In the genomic region with DNA sequence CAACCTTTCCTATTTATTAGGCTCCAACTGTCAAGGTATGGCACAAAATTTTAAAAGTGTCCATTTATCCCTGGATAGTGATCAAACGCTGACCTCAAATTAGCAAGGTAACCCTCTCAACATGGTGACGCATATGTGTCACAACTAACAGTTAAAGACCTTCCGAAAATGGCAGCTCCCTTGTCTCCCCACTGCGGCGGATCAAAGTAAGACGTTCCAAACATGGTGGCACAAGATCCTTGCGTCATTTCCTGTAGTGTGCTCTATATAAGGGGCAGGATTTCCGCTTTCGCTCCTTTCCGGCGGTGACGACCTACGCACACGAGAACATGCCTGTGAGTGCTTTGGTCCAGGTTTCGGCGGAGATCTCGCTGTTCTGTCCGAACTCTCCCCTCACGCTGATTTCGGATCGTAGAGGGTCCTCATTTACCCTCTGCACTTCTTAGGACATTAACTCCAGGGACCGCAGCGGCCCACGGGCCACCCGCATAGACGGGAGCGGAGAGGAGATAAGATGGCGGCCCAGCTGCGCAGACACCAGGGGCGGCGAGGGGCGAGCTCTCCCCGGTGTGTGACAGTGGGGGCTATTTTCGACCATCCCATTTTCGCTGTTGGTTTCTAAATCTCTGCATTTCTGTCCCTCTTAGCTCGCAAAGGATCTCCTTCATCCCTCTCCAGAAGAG, we compare ENCODE assay signal across 1 cellular context.
TF ChIP-seq lines count a peak whose summit lies in the region.

A gene (plus strand): TSS at position 295 of the 683 bp plus-strand sequence. CDS start 35 bp downstream, at position 330.

TF ChIP-seq in HepG2, 621 proteins besides CTCF, POLR2A, EP300 and RAD21 (continued from another document and continues in another):
- TF ChIP-seq, protein P1, sequence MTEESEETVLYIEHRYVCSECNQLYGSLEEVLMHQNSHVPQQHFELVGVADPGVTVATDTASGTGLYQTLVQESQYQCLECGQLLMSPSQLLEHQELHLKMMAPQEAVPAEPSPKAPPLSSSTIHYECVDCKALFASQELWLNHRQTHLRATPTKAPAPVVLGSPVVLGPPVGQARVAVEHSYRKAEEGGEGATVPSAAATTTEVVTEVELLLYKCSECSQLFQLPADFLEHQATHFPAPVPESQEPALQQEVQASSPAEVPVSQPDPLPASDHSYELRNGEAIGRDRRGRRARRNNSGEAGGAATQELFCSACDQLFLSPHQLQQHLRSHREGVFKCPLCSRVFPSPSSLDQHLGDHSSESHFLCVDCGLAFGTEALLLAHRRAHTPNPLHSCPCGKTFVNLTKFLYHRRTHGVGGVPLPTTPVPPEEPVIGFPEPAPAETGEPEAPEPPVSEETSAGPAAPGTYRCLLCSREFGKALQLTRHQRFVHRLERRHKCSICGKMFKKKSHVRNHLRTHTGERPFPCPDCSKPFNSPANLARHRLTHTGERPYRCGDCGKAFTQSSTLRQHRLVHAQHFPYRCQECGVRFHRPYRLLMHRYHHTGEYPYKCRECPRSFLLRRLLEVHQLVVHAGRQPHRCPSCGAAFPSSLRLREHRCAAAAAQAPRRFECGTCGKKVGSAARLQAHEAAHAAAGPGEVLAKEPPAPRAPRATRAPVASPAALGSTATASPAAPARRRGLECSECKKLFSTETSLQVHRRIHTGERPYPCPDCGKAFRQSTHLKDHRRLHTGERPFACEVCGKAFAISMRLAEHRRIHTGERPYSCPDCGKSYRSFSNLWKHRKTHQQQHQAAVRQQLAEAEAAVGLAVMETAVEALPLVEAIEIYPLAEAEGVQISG (CRISPR knock-in tag; IDR thresholded peaks at IDR 0.05) = peak; percentile 95
- TF ChIP-seq ZNF530 (CRISPR knock-in tag; IDR thresholded peaks at IDR 0.05; ENCODE audit: low read depth) = peak; percentile 45; the same call in 1 of the 2 replicates
- no peak for TF ChIP-seq EHMT2 (IDR thresholded peaks at IDR 0.05; ENCODE audit: borderline replicate concordance, low read depth, low read length)
- no peak for TF ChIP-seq ZNF550 (CRISPR knock-in tag; IDR thresholded peaks at IDR 0.05; ENCODE audit: borderline replicate concordance)
- peak; percentile 74; the same call in 1 of the 2 replicates for TF ChIP-seq RFXAP (CRISPR knock-in tag; IDR thresholded peaks at IDR 0.05; ENCODE audit: borderline replicate concordance)
- TF ChIP-seq ATF1 (CRISPR knock-in tag; IDR thresholded peaks at IDR 0.05) = peak; percentile 96
- no peak for TF ChIP-seq NR1H2 (CRISPR knock-in tag; IDR thresholded peaks at IDR 0.05; ENCODE audit: borderline replicate concordance, low read depth)
- peak; percentile 82; the same call in 1 of the 2 replicates for TF ChIP-seq ZNF510 (CRISPR knock-in tag; IDR thresholded peaks at IDR 0.05; ENCODE audit: low read depth)
- TF ChIP-seq, protein P2, sequence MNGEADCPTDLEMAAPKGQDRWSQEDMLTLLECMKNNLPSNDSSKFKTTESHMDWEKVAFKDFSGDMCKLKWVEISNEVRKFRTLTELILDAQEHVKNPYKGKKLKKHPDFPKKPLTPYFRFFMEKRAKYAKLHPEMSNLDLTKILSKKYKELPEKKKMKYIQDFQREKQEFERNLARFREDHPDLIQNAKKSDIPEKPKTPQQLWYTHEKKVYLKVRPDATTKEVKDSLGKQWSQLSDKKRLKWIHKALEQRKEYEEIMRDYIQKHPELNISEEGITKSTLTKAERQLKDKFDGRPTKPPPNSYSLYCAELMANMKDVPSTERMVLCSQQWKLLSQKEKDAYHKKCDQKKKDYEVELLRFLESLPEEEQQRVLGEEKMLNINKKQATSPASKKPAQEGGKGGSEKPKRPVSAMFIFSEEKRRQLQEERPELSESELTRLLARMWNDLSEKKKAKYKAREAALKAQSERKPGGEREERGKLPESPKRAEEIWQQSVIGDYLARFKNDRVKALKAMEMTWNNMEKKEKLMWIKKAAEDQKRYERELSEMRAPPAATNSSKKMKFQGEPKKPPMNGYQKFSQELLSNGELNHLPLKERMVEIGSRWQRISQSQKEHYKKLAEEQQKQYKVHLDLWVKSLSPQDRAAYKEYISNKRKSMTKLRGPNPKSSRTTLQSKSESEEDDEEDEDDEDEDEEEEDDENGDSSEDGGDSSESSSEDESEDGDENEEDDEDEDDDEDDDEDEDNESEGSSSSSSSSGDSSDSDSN (CRISPR knock-in tag; IDR thresholded peaks at IDR 0.05) = peak; percentile 58
- TF ChIP-seq SMAD3 (CRISPR knock-in tag; IDR thresholded peaks at IDR 0.05) = peak; percentile 94
- TF ChIP-seq ZNF558 (CRISPR knock-in tag; IDR thresholded peaks at IDR 0.05; ENCODE audit: borderline replicate concordance) = 0 out of 2 replicates have a peak, but pooled peaks have one; percentile 28
- TF ChIP-seq POGZ (CRISPR knock-in tag; IDR thresholded peaks at IDR 0.05) = peak; percentile 78; the same call in 1 of the 2 replicates
- TF ChIP-seq MLLT10 (CRISPR knock-in tag; IDR thresholded peaks at IDR 0.05) = no peak
- no peak for TF ChIP-seq FOSL1 (CRISPR knock-in tag; IDR thresholded peaks at IDR 0.05; ENCODE audit: borderline replicate concordance)
- TF ChIP-seq TOPORS (CRISPR knock-in tag; IDR thresholded peaks at IDR 0.05) = no peak
- TF ChIP-seq, protein P3, sequence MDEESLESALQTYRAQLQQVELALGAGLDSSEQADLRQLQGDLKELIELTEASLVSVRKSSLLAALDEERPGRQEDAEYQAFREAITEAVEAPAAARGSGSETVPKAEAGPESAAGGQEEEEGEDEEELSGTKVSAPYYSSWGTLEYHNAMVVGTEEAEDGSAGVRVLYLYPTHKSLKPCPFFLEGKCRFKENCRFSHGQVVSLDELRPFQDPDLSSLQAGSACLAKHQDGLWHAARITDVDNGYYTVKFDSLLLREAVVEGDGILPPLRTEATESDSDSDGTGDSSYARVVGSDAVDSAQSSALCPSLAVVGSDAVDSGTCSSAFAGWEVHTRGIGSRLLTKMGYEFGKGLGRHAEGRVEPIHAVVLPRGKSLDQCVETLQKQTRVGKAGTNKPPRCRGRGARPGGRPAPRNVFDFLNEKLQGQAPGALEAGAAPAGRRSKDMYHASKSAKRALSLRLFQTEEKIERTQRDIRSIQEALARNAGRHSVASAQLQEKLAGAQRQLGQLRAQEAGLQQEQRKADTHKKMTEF (CRISPR knock-in tag; IDR thresholded peaks at IDR 0.05) = peak; percentile 78
- TF ChIP-seq SYNCRIP (IDR thresholded peaks at IDR 0.05; ENCODE audit: insufficient read depth, low read depth, low read length) = no peak
- TF ChIP-seq, protein P4, sequence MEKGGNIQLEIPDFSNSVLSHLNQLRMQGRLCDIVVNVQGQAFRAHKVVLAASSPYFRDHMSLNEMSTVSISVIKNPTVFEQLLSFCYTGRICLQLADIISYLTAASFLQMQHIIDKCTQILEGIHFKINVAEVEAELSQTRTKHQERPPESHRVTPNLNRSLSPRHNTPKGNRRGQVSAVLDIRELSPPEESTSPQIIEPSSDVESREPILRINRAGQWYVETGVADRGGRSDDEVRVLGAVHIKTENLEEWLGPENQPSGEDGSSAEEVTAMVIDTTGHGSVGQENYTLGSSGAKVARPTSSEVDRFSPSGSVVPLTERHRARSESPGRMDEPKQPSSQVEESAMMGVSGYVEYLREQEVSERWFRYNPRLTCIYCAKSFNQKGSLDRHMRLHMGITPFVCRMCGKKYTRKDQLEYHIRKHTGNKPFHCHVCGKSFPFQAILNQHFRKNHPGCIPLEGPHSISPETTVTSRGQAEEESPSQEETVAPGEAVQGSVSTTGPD (CRISPR knock-in tag; IDR thresholded peaks at IDR 0.05) = no peak
- peak; percentile 7; the same call in 1 of the 2 replicates for TF ChIP-seq FOXK2 (IDR thresholded peaks at IDR 0.05)
- peak; percentile 75 for TF ChIP-seq ZNF878 (CRISPR knock-in tag; IDR thresholded peaks at IDR 0.05)
- no peak for TF ChIP-seq ZNF569 (CRISPR knock-in tag; IDR thresholded peaks at IDR 0.05; ENCODE audit: borderline replicate concordance)
- TF ChIP-seq TSC22D2 (CRISPR knock-in tag; IDR thresholded peaks at IDR 0.05; ENCODE audit: borderline replicate concordance) = peak; percentile 98
- no peak for TF ChIP-seq ZNF552 (CRISPR knock-in tag; IDR thresholded peaks at IDR 0.05; ENCODE audit: borderline replicate concordance)
- TF ChIP-seq, protein P5, sequence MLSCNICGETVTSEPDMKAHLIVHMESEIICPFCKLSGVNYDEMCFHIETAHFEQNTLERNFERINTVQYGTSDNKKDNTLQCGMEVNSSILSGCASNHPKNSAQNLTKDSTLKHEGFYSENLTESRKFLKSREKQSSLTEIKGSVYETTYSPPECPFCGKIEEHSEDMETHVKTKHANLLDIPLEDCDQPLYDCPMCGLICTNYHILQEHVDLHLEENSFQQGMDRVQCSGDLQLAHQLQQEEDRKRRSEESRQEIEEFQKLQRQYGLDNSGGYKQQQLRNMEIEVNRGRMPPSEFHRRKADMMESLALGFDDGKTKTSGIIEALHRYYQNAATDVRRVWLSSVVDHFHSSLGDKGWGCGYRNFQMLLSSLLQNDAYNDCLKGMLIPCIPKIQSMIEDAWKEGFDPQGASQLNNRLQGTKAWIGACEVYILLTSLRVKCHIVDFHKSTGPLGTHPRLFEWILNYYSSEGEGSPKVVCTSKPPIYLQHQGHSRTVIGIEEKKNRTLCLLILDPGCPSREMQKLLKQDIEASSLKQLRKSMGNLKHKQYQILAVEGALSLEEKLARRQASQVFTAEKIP (CRISPR knock-in tag; IDR thresholded peaks at IDR 0.05; ENCODE audit: borderline replicate concordance) = no peak
- TF ChIP-seq, protein P6, sequence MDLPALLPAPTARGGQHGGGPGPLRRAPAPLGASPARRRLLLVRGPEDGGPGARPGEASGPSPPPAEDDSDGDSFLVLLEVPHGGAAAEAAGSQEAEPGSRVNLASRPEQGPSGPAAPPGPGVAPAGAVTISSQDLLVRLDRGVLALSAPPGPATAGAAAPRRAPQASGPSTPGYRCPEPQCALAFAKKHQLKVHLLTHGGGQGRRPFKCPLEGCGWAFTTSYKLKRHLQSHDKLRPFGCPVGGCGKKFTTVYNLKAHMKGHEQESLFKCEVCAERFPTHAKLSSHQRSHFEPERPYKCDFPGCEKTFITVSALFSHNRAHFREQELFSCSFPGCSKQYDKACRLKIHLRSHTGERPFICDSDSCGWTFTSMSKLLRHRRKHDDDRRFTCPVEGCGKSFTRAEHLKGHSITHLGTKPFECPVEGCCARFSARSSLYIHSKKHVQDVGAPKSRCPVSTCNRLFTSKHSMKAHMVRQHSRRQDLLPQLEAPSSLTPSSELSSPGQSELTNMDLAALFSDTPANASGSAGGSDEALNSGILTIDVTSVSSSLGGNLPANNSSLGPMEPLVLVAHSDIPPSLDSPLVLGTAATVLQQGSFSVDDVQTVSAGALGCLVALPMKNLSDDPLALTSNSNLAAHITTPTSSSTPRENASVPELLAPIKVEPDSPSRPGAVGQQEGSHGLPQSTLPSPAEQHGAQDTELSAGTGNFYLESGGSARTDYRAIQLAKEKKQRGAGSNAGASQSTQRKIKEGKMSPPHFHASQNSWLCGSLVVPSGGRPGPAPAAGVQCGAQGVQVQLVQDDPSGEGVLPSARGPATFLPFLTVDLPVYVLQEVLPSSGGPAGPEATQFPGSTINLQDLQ (CRISPR knock-in tag; IDR thresholded peaks at IDR 0.05) = 0 out of 2 replicates have a peak, but pooled peaks have one; percentile 31
- 0 out of 2 replicates have a peak, but pooled peaks have one; percentile 5 for TF ChIP-seq SSRP1 (CRISPR knock-in tag; IDR thresholded peaks at IDR 0.05)
- TF ChIP-seq ELF1 (CRISPR knock-in tag; IDR thresholded peaks at IDR 0.05) = peak; percentile 97
- TF ChIP-seq HNRNPLL (IDR thresholded peaks at IDR 0.05; ENCODE audit: low read depth, low read length, poor library complexity, severe bottlenecking) = peak; percentile 41
- 0 out of 2 replicates have a peak, but pooled peaks have one; percentile 72 for TF ChIP-seq CHCHD3 (CRISPR knock-in tag; IDR thresholded peaks at IDR 0.05)
- no peak for TF ChIP-seq TCF12 (IDR thresholded peaks at IDR 0.05)
- no peak for TF ChIP-seq TCF12 (CRISPR knock-in tag; IDR thresholded peaks at IDR 0.05)
- TF ChIP-seq ZNF839 (CRISPR knock-in tag; IDR thresholded peaks at IDR 0.05; ENCODE audit: borderline replicate concordance) = 0 out of 2 replicates have a peak, but pooled peaks have one; percentile 69
- TF ChIP-seq, protein P7, sequence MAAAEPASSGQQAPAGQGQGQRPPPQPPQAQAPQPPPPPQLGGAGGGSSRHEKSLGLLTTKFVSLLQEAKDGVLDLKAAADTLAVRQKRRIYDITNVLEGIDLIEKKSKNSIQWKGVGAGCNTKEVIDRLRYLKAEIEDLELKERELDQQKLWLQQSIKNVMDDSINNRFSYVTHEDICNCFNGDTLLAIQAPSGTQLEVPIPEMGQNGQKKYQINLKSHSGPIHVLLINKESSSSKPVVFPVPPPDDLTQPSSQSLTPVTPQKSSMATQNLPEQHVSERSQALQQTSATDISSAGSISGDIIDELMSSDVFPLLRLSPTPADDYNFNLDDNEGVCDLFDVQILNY (CRISPR knock-in tag; conservative IDR thresholded peaks at IDR 0.05) = peak; percentile 63; the same call in 1 of the 2 replicates
- peak; percentile 75 for TF ChIP-seq RXRA (CRISPR knock-in tag; IDR thresholded peaks at IDR 0.05)
- TF ChIP-seq JUND (CRISPR knock-in tag; IDR thresholded peaks at IDR 0.05) = 0 out of 2 replicates have a peak, but pooled peaks have one; percentile 60
- TF ChIP-seq, protein P8, sequence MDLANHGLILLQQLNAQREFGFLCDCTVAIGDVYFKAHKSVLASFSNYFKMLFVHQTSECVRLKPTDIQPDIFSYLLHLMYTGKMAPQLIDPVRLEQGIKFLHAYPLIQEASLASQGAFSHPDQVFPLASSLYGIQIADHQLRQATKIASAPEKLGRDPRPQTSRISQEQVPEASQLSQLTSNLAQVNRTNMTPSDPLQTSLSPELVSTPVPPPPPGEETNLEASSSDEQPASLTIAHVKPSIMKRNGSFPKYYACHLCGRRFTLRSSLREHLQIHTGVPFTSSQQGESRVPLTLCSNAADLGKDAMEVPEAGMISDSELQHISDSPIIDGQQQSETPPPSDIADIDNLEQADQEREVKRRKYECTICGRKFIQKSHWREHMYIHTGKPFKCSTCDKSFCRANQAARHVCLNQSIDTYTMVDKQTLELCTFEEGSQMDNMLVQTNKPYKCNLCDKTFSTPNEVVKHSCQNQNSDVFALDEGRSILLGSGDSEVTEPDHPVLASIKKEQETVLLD (CRISPR knock-in tag; IDR thresholded peaks at IDR 0.05; ENCODE audit: low read depth) = no peak
- 0 out of 2 replicates have a peak, but pooled peaks have one; percentile 71 for TF ChIP-seq ZNF251 (CRISPR knock-in tag; IDR thresholded peaks at IDR 0.05)
- peak; percentile 61 for TF ChIP-seq IKZF4 (CRISPR knock-in tag; IDR thresholded peaks at IDR 0.05; ENCODE audit: borderline replicate concordance, low read depth, not compliant biosample characterization)
- TF ChIP-seq ZNF354B (CRISPR knock-in tag; IDR thresholded peaks at IDR 0.05) = no peak
- TF ChIP-seq, protein P9, sequence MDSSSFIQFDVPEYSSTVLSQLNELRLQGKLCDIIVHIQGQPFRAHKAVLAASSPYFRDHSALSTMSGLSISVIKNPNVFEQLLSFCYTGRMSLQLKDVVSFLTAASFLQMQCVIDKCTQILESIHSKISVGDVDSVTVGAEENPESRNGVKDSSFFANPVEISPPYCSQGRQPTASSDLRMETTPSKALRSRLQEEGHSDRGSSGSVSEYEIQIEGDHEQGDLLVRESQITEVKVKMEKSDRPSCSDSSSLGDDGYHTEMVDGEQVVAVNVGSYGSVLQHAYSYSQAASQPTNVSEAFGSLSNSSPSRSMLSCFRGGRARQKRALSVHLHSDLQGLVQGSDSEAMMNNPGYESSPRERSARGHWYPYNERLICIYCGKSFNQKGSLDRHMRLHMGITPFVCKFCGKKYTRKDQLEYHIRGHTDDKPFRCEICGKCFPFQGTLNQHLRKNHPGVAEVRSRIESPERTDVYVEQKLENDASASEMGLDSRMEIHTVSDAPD (CRISPR knock-in tag; IDR thresholded peaks at IDR 0.05) = no peak
- TF ChIP-seq ZSCAN31 (CRISPR knock-in tag; IDR thresholded peaks at IDR 0.05; ENCODE audit: low read depth) = 0 out of 2 replicates have a peak, but pooled peaks have one; percentile 63
- peak; percentile 75; the same call in 1 of the 2 replicates for TF ChIP-seq ZNF891 (CRISPR knock-in tag; IDR thresholded peaks at IDR 0.05)
- peak; percentile 61; the same call in 1 of the 2 replicates for TF ChIP-seq EED (CRISPR knock-in tag; IDR thresholded peaks at IDR 0.05)
- TF ChIP-seq RORA (CRISPR knock-in tag; IDR thresholded peaks at IDR 0.05) = no peak
- TF ChIP-seq MIER3 (CRISPR knock-in tag; IDR thresholded peaks at IDR 0.05; ENCODE audit: borderline replicate concordance) = peak; percentile 93
